Comparison of ENCODE assay signal across 1 cellular context in the genomic region with DNA sequence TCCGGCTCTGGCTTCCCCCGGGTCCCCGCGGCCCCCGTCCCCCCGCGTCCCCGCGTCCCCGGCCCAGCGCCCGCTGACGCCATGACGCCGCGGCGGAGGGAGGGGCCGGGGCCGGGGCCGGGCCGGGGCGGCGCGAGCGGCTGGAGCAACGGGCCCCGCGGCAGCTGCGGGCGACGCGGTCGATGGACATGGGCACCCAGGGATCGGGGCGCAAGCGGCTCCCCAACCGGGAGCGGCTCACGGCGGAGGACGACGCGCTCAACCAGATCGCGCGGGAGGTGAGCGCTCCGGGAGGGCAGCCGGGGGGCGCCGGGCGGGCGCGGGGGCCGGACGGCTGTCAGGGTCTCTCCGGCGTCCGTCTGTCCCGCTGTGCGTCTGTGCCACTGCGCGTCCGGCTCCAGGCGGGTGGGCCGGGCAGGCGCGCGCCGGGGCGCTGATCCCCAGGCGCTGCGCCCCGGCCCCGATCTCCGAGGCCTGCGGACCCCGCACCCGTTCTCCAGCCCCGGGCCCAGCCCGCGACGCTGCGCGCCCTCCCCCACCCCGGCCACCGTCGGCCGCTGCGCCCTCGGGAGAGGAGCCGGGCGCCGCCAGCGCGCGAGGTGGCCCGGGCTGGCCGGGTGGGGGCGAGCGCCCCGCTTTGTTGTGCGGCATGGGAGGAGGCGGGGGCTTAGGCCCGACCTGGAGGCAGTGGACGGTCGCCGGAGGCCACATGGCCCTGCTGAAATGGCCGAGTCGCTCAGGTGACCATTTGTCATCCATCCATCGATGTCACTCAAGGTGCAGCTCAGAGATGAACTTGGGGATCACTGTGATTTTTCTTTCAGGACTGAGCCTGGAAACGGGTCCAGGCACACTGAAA.
TF ChIP-seq lines count a peak whose summit lies in the region.

LRRFIP1 (plus strand) TSS at position 125 of the 859 bp plus-strand sequence; CDS start at position 183, 58 bp downstream.

TF ChIP-seq in WTC11, 78 proteins besides CTCF, POLR2A, EP300 and RAD21 (continued from another document):
- TF ChIP-seq MAX (CRISPR knock-in tag; IDR thresholded peaks at IDR 0.05) (peak; percentile 54; the same call in 1 of the 2 replicates), ESRRA (CRISPR knock-in tag; IDR thresholded peaks at IDR 0.05; ENCODE audit: borderline replicate concordance) (no peak), GRHL2 (CRISPR knock-in tag; IDR thresholded peaks at IDR 0.05; ENCODE audit: insufficient replicate concordance, severe bottlenecking) (no peak), ZBTB21 (CRISPR knock-in tag; IDR thresholded peaks at IDR 0.05; ENCODE audit: borderline replicate concordance) (no peak)
- TF ChIP-seq, protein P1, sequence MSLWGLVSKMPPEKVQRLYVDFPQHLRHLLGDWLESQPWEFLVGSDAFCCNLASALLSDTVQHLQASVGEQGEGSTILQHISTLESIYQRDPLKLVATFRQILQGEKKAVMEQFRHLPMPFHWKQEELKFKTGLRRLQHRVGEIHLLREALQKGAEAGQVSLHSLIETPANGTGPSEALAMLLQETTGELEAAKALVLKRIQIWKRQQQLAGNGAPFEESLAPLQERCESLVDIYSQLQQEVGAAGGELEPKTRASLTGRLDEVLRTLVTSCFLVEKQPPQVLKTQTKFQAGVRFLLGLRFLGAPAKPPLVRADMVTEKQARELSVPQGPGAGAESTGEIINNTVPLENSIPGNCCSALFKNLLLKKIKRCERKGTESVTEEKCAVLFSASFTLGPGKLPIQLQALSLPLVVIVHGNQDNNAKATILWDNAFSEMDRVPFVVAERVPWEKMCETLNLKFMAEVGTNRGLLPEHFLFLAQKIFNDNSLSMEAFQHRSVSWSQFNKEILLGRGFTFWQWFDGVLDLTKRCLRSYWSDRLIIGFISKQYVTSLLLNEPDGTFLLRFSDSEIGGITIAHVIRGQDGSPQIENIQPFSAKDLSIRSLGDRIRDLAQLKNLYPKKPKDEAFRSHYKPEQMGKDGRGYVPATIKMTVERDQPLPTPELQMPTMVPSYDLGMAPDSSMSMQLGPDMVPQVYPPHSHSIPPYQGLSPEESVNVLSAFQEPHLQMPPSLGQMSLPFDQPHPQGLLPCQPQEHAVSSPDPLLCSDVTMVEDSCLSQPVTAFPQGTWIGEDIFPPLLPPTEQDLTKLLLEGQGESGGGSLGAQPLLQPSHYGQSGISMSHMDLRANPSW (CRISPR knock-in tag; conservative IDR thresholded peaks at IDR 0.05; ENCODE audit: low read depth), result no peak
